In genomic region chr20:48609491-48609978, GRCh38 we compare ENCODE assay signal across 10 cellular contexts.
A peak's percentile ranks its signal among the peaks of the same experiment; 100 is the strongest.
DNase-seq lines count a peak whose midpoint lies in the region; ATAC-seq and TF ChIP-seq lines count a peak whose summit lies in the region.
"Had no signal": no experiment of that assay in that cellular context is flagged by ENCODE, and none has a peak within 500 bp of the region (broad histone marks: within the 10 kb centered on the region; RNA-seq: fewer than 3 reads in every experiment).

No MANE protein-coding gene starts in this region.

- peak overlapping the region; percentile 27 for H3K27ac Mint-ChIP-seq in activated T-cell treated with anti-CD3 and anti-CD28 coated beads, Interleukin-2, amount 50 U/mL, for 24 hours
- H3K27ac Mint-ChIP-seq in stimulated activated effector memory CD8-positive, alpha-beta T cell treated with anti-CD3 and anti-CD28 coated beads, Interleukin-12 subunit alpha, Interleukin-12 subunit beta, amount 100 ng/mL, for 72 hours, result peak overlapping the region; percentile 52
- H3K27ac Mint-ChIP-seq in type B pancreatic cell, result no peak overlapping the region

- ATAC-seq in GM21526 (IDR thresholded peaks at IDR 0.05; ENCODE audit: low FRiP score, unreplicated experiment) (peak; percentile 78), HG03432 (IDR thresholded peaks at IDR 0.05; ENCODE audit: unreplicated experiment) (peak; percentile 66)
- peak; percentile 98 for ATAC-seq in stimulated activated effector memory CD8-positive, alpha-beta T cell treated with anti-CD3 and anti-CD28 coated beads, Interleukin-12 subunit alpha, Interleukin-12 subunit beta, amount 100 ng/mL, for 72 hours

- H3K36me3 Mint-ChIP-seq in activated T-cell treated with anti-CD3 and anti-CD28 coated beads, Interleukin-2, amount 50 U/mL, for 24 hours (ENCODE audit: low read depth), result no peaks in the 10 kb centered on the region
- no peaks in the 10 kb centered on the region for H3K36me3 Mint-ChIP-seq in stimulated activated effector memory CD8-positive, alpha-beta T cell treated with anti-CD3 and anti-CD28 coated beads, Interleukin-12 subunit alpha, Interleukin-12 subunit beta, amount 100 ng/mL, for 72 hours
- no peaks in the 10 kb centered on the region for H3K36me3 Mint-ChIP-seq in type B pancreatic cell

- H3K4me1 Mint-ChIP-seq in activated T-cell treated with anti-CD3 and anti-CD28 coated beads, Interleukin-2, amount 50 U/mL, for 24 hours (ENCODE audit: low read depth), result peaks cover 11% of the 10 kb centered on the region
- H3K4me1 Mint-ChIP-seq in stimulated activated effector memory CD8-positive, alpha-beta T cell treated with anti-CD3 and anti-CD28 coated beads, Interleukin-12 subunit alpha, Interleukin-12 subunit beta, amount 100 ng/mL, for 72 hours, result peaks cover 16% of the 10 kb centered on the region
- peaks cover 19% of the 10 kb centered on the region for H3K4me1 Mint-ChIP-seq in type B pancreatic cell (ENCODE audit: unreplicated experiment)

- TF ChIP-seq CTCF in type B pancreatic cell (conservative IDR thresholded peaks at IDR 0.05), result no peak

- intact Hi-C loops in posterior cingulate gyrus (cut with DNase I), result no loop called here

- no peak overlapping the region for H3K4me3 Mint-ChIP-seq in activated T-cell treated with anti-CD3 and anti-CD28 coated beads, Interleukin-2, amount 50 U/mL, for 24 hours
- no peak overlapping the region for H3K4me3 Mint-ChIP-seq in stimulated activated effector memory CD8-positive, alpha-beta T cell treated with anti-CD3 and anti-CD28 coated beads, Interleukin-12 subunit alpha, Interleukin-12 subunit beta, amount 100 ng/mL, for 72 hours
- no peak overlapping the region for H3K4me3 Mint-ChIP-seq in type B pancreatic cell

- H3K9me3 Mint-ChIP-seq in activated T-cell treated with anti-CD3 and anti-CD28 coated beads, Interleukin-2, amount 50 U/mL, for 24 hours, result no peaks in the 10 kb centered on the region
- no peaks in the 10 kb centered on the region for H3K9me3 Mint-ChIP-seq in stimulated activated effector memory CD8-positive, alpha-beta T cell treated with anti-CD3 and anti-CD28 coated beads, Interleukin-12 subunit alpha, Interleukin-12 subunit beta, amount 100 ng/mL, for 72 hours
- no peaks in the 10 kb centered on the region for H3K9me3 Mint-ChIP-seq in type B pancreatic cell

- peaks cover 6% of the 10 kb centered on the region for H3K27me3 Mint-ChIP-seq in activated T-cell treated with anti-CD3 and anti-CD28 coated beads, Interleukin-2, amount 50 U/mL, for 24 hours
- peaks cover 3% of the 10 kb centered on the region for H3K27me3 Mint-ChIP-seq in type B pancreatic cell

- DNase-seq in activated T-cell treated with anti-CD3 and anti-CD28 coated beads, Interleukin-2, amount 50 U/mL, for 24 hours, result no peak
- DNase-seq in activated T-cell treated with anti-CD3 and anti-CD28 coated beads for 4 hours (no peak), NCI-H510A (lab: John Stamatoyannopoulos, UW) (no peak), type B pancreatic cell (ENCODE audit: extremely low spot score, unreplicated experiment) (no peak), posterior cingulate gyrus (no peak)
- no peak for DNase-seq in stimulated activated effector memory CD8-positive, alpha-beta T cell treated with anti-CD3 and anti-CD28 coated beads, Interleukin-12 subunit alpha, Interleukin-12 subunit beta, amount 100 ng/mL, for 72 hours (ENCODE audit: low spot score in 2 of 2)
- DNase-seq: ACHN, NCI-H1092 had no signal
